ENCODE assay signal across 10 cellular contexts in genomic region chr3:13280856-13281656, GRCh38.
A peak's percentile ranks its signal among the peaks of the same experiment; 100 is the strongest.
DNase-seq lines count a peak whose midpoint lies in the region; ATAC-seq and TF ChIP-seq lines count a peak whose summit lies in the region.
"Had no signal": no experiment of that assay in that cellular context is flagged by ENCODE, and none has a peak within 500 bp of the region (broad histone marks: within the 10 kb centered on the region; RNA-seq: fewer than 3 reads in every experiment).

No MANE protein-coding gene starts in this region.

- H3K4me1 Mint-ChIP-seq in activated B cell treated with CpG ODN at 0.5 μM for 24 hours = peaks cover 15% of the 10 kb centered on the region
- peaks cover 19% of the 10 kb centered on the region for H3K4me1 Mint-ChIP-seq in stimulated activated effector memory CD8-positive, alpha-beta T cell treated with anti-CD3 and anti-CD28 coated beads, Interleukin-12 subunit alpha, Interleukin-12 subunit beta, amount 100 ng/mL, for 72 hours

- no peaks in the 10 kb centered on the region for H3K36me3 ChIP-seq in iPS DF 6.9 (ENCODE audit: control insufficient read depth, insufficient read depth, low read length)

- peaks cover 7% of the 10 kb centered on the region; the same call in 1 of the 2 replicates for H3K27me3 ChIP-seq in iPS DF 6.9 (ENCODE audit: control insufficient read depth, insufficient read depth, low read length)

- H3K27me3 Mint-ChIP-seq in activated B cell treated with CpG ODN at 0.5 μM for 24 hours = peaks cover 42% of the 10 kb centered on the region

- peak overlapping the region; percentile 39; the same call in 1 of the 2 replicates for H3K4me3 ChIP-seq in iPS DF 6.9 (ENCODE audit: low read length)

- H3K27ac ChIP-seq in iPS DF 6.9 (ENCODE audit: low read length) = no peak overlapping the region
- H3K27ac ChIP-seq: 22Rv1 had no signal

- intact Hi-C loops in activated B cell treated with CpG ODN at 0.5 μM for 24 hours (cut with micrococcal nuclease) = loop anchor here (5.0 kb wide), 2 partner anchors 49 to 169 kb away; no protein-coding TSS in a partner anchor

- no peaks in the 10 kb centered on the region for H3K9me3 ChIP-seq in iPS DF 6.9 (ENCODE audit: control insufficient read depth, insufficient read depth, low read length)

- H3K9me3 Mint-ChIP-seq in activated B cell treated with CpG ODN at 0.5 μM for 24 hours = peaks cover 3% of the 10 kb centered on the region
- H3K9me3 Mint-ChIP-seq in stimulated activated effector memory CD8-positive, alpha-beta T cell treated with anti-CD3 and anti-CD28 coated beads, Interleukin-12 subunit alpha, Interleukin-12 subunit beta, amount 100 ng/mL, for 72 hours = peaks cover 7% of the 10 kb centered on the region

- peak; percentile 29 for DNase-seq in DMS 273 (lab: John Stamatoyannopoulos, UW; ENCODE audit: unreplicated experiment)
- DNase-seq in DMS 273 treated with DMSO at 0.1 percent for 48 hours (lab: John Stamatoyannopoulos, UW) = no peak
- DNase-seq in activated B cell treated with CpG ODN at 0.5 μM for 24 hours = no peak
- DNase-seq in iPS DF 6.9 (ENCODE audit: low read depth, low spot score) = no peak
- DNase-seq in stimulated activated effector memory CD8-positive, alpha-beta T cell treated with anti-CD3 and anti-CD28 coated beads, Interleukin-12 subunit alpha, Interleukin-12 subunit beta, amount 100 ng/mL, for 72 hours (ENCODE audit: low spot score in 2 of 2) = no peak
- no peak for DNase-seq in HT-29 (ENCODE audit: low spot score)
- DNase-seq: effector CD4-positive, alpha-beta T cell had no signal

- peak overlapping the region; percentile 69 for H3K4me3 Mint-ChIP-seq in activated B cell treated with CpG ODN at 0.5 μM for 24 hours
- H3K4me3 Mint-ChIP-seq in stimulated activated effector memory CD8-positive, alpha-beta T cell treated with anti-CD3 and anti-CD28 coated beads, Interleukin-12 subunit alpha, Interleukin-12 subunit beta, amount 100 ng/mL, for 72 hours = peak overlapping the region; percentile 60

- H3K36me3 Mint-ChIP-seq in activated B cell treated with CpG ODN at 0.5 μM for 24 hours (ENCODE audit: low read depth) = no peaks in the 10 kb centered on the region
- H3K36me3 Mint-ChIP-seq in stimulated activated effector memory CD8-positive, alpha-beta T cell treated with anti-CD3 and anti-CD28 coated beads, Interleukin-12 subunit alpha, Interleukin-12 subunit beta, amount 100 ng/mL, for 72 hours = no peaks in the 10 kb centered on the region

- POLR2A ChIA-PET in activated B cell treated with CpG ODN at 0.5 μM for 24 hours (lab: Charles Lee) = no interaction called here

- H3K27ac Mint-ChIP-seq in activated B cell treated with CpG ODN at 0.5 μM for 24 hours = no peak overlapping the region
- no peak overlapping the region for H3K27ac Mint-ChIP-seq in stimulated activated effector memory CD8-positive, alpha-beta T cell treated with anti-CD3 and anti-CD28 coated beads, Interleukin-12 subunit alpha, Interleukin-12 subunit beta, amount 100 ng/mL, for 72 hours

- ATAC-seq in activated B cell treated with CpG ODN at 0.5 μM for 24 hours (ENCODE audit: low read depth) (no peak), GM18907 (IDR thresholded peaks at IDR 0.05; ENCODE audit: unreplicated experiment) (no peak), GM19328 (IDR thresholded peaks at IDR 0.05; ENCODE audit: unreplicated experiment) (no peak)
- ATAC-seq in stimulated activated effector memory CD8-positive, alpha-beta T cell treated with anti-CD3 and anti-CD28 coated beads, Interleukin-12 subunit alpha, Interleukin-12 subunit beta, amount 100 ng/mL, for 72 hours = no peak

- H3K4me1 ChIP-seq in iPS DF 6.9 (ENCODE audit: control insufficient read depth, insufficient read depth, low read length) = peaks cover 4% of the 10 kb centered on the region; the same call in 1 of the 2 replicates

- no CpG with 5 or more reads among the region's 23 CpGs for WGBS in iPS DF 6.9 (ENCODE audit: insufficient coverage, insufficient read length)

- no peak for TF ChIP-seq CTCF in activated B cell treated with CpG ODN at 0.5 μM for 24 hours (IDR thresholded peaks at IDR 0.05)

- CTCF ChIA-PET in activated B cell treated with CpG ODN at 0.5 μM for 24 hours (lab: Charles Lee) = no interaction called here
